In genomic region chr22:31161386-31161785, GRCh38 we compare ENCODE assay signal across 9 cellular contexts. TPM values are rescaled to one million over a fixed set of nuclear protein-coding genes. Genes with fewer than 3 reads are reported as not detected.
DNase-seq lines count a peak whose midpoint lies in the region; ATAC-seq, FAIRE-seq and TF ChIP-seq lines count a peak whose summit lies in the region.
"Had no signal": no experiment of that assay in that cellular context is flagged by ENCODE, and none has a peak within 500 bp of the region (broad histone marks: within the 10 kb centered on the region; RNA-seq: fewer than 3 reads in every experiment).

No MANE protein-coding gene starts in this region.

- H3K27me3 ChIP-seq in HUES6 (ENCODE audit: control insufficient read depth, insufficient read depth, low read length) (peaks cover 29% of the 10 kb centered on the region), bronchial epithelial cell (ENCODE audit: control insufficient read depth, insufficient read depth, low read length) (no peaks in the 10 kb centered on the region)
- H3K27me3 ChIP-seq in naive thymus-derived CD4-positive, alpha-beta T cell (ENCODE audit: control insufficient read depth in 2 of 2, insufficient read depth in 2 of 2, low read length in 2 of 2): no peaks in the 10 kb centered on the region

- peak overlapping the region; percentile 73 for H3K9ac ChIP-seq in HUES6 (ENCODE audit: low read length)

- peak overlapping the region; percentile 80 for H3K4me3 ChIP-seq in HUES6 (ENCODE audit: low read depth, low read length)
- H3K4me3 ChIP-seq in bronchial epithelial cell (ENCODE audit: low read depth, low read length): peak overlapping the region; percentile 69
- peak overlapping the region; percentile 76 for H3K4me3 ChIP-seq in naive thymus-derived CD4-positive, alpha-beta T cell (ENCODE audit: low read length)

- no peak for FAIRE-seq in bronchial epithelial cell (lab: Jason Lieb, UNC)

- peak overlapping the region in 7 of 9 donors; percentile 91 to 100 (median 97) for H3K27ac Mint-ChIP-seq in naive thymus-derived CD4-positive, alpha-beta T cell

- in situ Hi-C loops in G401 (cut with HindIII; ENCODE audit: low sequenced_read_pairs): no loop called here

- no peaks in the 10 kb centered on the region for H3K9me3 ChIP-seq in HUES6 (ENCODE audit: control insufficient read depth, insufficient read depth, low read depth, low read length)
- H3K9me3 ChIP-seq in naive thymus-derived CD4-positive, alpha-beta T cell (ENCODE audit: control insufficient read depth in 2 of 3, low read length in 3 of 3): no peaks in the 10 kb centered on the region

- H3K27ac ChIP-seq in 22Rv1 (peak overlapping the region; percentile 100), HUES6 (ENCODE audit: low read depth, low read length) (no peak overlapping the region)
- peak overlapping the region; percentile 74 for H3K27ac ChIP-seq in naive thymus-derived CD4-positive, alpha-beta T cell (ENCODE audit: low read depth, low read length)
- H3K27ac ChIP-seq: WERI-Rb-1 had no signal

- POLR2A ChIA-PET in naive thymus-derived CD4-positive, alpha-beta T cell (lab: Charles Lee): interaction anchor here (1.2 kb wide), 3 partner anchors 78 to 129 kb away, joined by 3 to 7 read pairs (median 3); no protein-coding TSS in a partner anchor

- peaks cover 29 to 48% (median 40%) of the 10 kb centered on the region in 7 donors for H3K4me1 Mint-ChIP-seq in naive thymus-derived CD4-positive, alpha-beta T cell

- peaks cover 0 to 13% (median 0%) of the 10 kb centered on the region in 5 donors for H3K27me3 Mint-ChIP-seq in naive thymus-derived CD4-positive, alpha-beta T cell

- peaks cover 0 to 10% (median 3%) of the 10 kb centered on the region in 5 donors for H3K36me3 Mint-ChIP-seq in naive thymus-derived CD4-positive, alpha-beta T cell

- H3K4me1 ChIP-seq in HUES6 (ENCODE audit: control insufficient read depth, insufficient read depth, low read length): peaks cover 4% of the 10 kb centered on the region; the same call in 1 of the 2 replicates
- H3K4me1 ChIP-seq in naive thymus-derived CD4-positive, alpha-beta T cell (ENCODE audit: control insufficient read depth in 2 of 2, insufficient read depth in 2 of 2, low read length in 2 of 2): peaks cover 12 to 17% of the 10 kb centered on the region in 2 donors

- TF ChIP-seq CTCF in 22Rv1 (IDR thresholded peaks at IDR 0.05) (no peak), bronchial epithelial cell (IDR thresholded peaks at IDR 0.05; ENCODE audit: insufficient read depth, low read length, severe bottlenecking) (no peak)

- no peak for DNase-seq in bronchial epithelial cell (ENCODE audit: low read depth)
- DNase-seq in naive thymus-derived CD4-positive, alpha-beta T cell: no peak
- DNase-seq in SKM-1 (lab: John Stamatoyannopoulos, UW; ENCODE audit: unreplicated experiment): no peak
- DNase-seq in G401 (ENCODE audit: low spot score): no peak
- no peak for DNase-seq in activated gamma-delta T cell treated with Interleukin-2 at 50 U/mL for 16 hours
- DNase-seq: WERI-Rb-1 had no signal

- no peak for ATAC-seq in naive thymus-derived CD4-positive, alpha-beta T cell
- no peak for ATAC-seq in GM18868 (IDR thresholded peaks at IDR 0.05; ENCODE audit: unreplicated experiment)

- peaks cover 0 to 3% (median 0%) of the 10 kb centered on the region in 11 donors for H3K9me3 Mint-ChIP-seq in naive thymus-derived CD4-positive, alpha-beta T cell

- CTCF ChIA-PET in naive thymus-derived CD4-positive, alpha-beta T cell (lab: Charles Lee): interaction anchor here (0.7 to 1.0 kb wide), 2 partner anchors 30 to 901 kb away, joined by 3 read pairs; no protein-coding TSS in a partner anchor

- H3K4me3 Mint-ChIP-seq in naive thymus-derived CD4-positive, alpha-beta T cell: peak overlapping the region; percentile 87 to 100 (median 99)

- intact Hi-C loops in naive thymus-derived CD4-positive, alpha-beta T cell (cut with micrococcal nuclease): loop anchor here (2.0 to 5.0 kb wide), 7 partner anchors 51 to 591 kb away; partner anchors contain the start of genes LIMK2 (in 2 of the 2), DEPDC5 (in 1 of the 2), MORC2 (in 1 of the 2) and PIK3IP1 (in 1 of the 2)

- H3K36me3 ChIP-seq in HUES6 (ENCODE audit: control insufficient read depth, insufficient read depth, low read length) (peaks cover 8% of the 10 kb centered on the region), bronchial epithelial cell (ENCODE audit: control insufficient read depth, insufficient read depth, low read length) (peaks cover 5% of the 10 kb centered on the region)
- peaks cover 0 to 19% (median 0%) of the 10 kb centered on the region in 3 experiments for H3K36me3 ChIP-seq in naive thymus-derived CD4-positive, alpha-beta T cell (ENCODE audit: control insufficient read depth in 2 of 3, insufficient read depth in 3 of 3, low read length in 3 of 3)

RNA-seq across cellular contexts. Expression of gene RNF185, which starts 1.4 kb away (rescaled TPM):
- 58.4 and 73.0 TPM in 2 replicates for total RNA-seq in bronchial epithelial cell
- total RNA-seq in naive thymus-derived CD4-positive, alpha-beta T cell: 10 to 100 TPM; 10.6 to 28.5 (median 23.5) TPM
- polyA plus RNA-seq in naive thymus-derived CD4-positive, alpha-beta T cell: 10 to 100 TPM; 18.1 to 27.2 TPM
- total RNA-seq in G401 (2014; rRNA removed; shearing (Covaris generic)): 45.7 and 54.8 TPM in 2 replicates

RNA-seq across cellular contexts. Expression of gene PLA2G3, which starts 21.1 kb away (rescaled TPM):
- total RNA-seq in bronchial epithelial cell: under 0.01 and 0.38 TPM in 2 replicates
- not detected for total RNA-seq in naive thymus-derived CD4-positive, alpha-beta T cell
- not detected for polyA plus RNA-seq in naive thymus-derived CD4-positive, alpha-beta T cell
- total RNA-seq in G401 (2014; rRNA removed; shearing (Covaris generic)): 4.4 and 4.9 TPM in 2 replicates

RNA-seq across cellular contexts. Expression of gene INPP5J, which starts 38.6 kb away (rescaled TPM):
- total RNA-seq in bronchial epithelial cell: under 0.01 and 0.64 TPM in 2 replicates
- total RNA-seq in naive thymus-derived CD4-positive, alpha-beta T cell: under 1 TPM in 4 of 5 experiments, not detected in 1; 0.24 to 0.81 (median 0.51) TPM
- polyA plus RNA-seq in naive thymus-derived CD4-positive, alpha-beta T cell: not detected
- total RNA-seq in G401 (2014; rRNA removed; shearing (Covaris generic)): 0.74 and 3.0 TPM in 2 replicates

RNA-seq across cellular contexts. Expression of gene LIMK2, which starts 50.7 kb away (rescaled TPM):
- total RNA-seq in bronchial epithelial cell: 121 and 155 TPM in 2 replicates
- 10 to 100 TPM; 18.3 to 49.9 (median 28.8) TPM for total RNA-seq in naive thymus-derived CD4-positive, alpha-beta T cell
- polyA plus RNA-seq in naive thymus-derived CD4-positive, alpha-beta T cell: 10 to 100 TPM; 13.1 to 25.3 TPM
- total RNA-seq in G401 (2014; rRNA removed; shearing (Covaris generic)): 49.9 and 58.0 TPM in 2 replicates

RNA-seq across cellular contexts. Expression of gene SELENOM, which starts 54.0 kb away (rescaled TPM):
- total RNA-seq in bronchial epithelial cell: 29.4 and 35.0 TPM in 2 replicates
- 10 to 100 TPM in 4 of 5 experiments, 1 to 10 TPM in 1; 9.1 to 71.5 (median 68.6) TPM for total RNA-seq in naive thymus-derived CD4-positive, alpha-beta T cell
- 100 to 1,000 TPM; 129 to 175 TPM for polyA plus RNA-seq in naive thymus-derived CD4-positive, alpha-beta T cell
- 55.1 and 115 TPM in 2 replicates for total RNA-seq in G401 (2014; rRNA removed; shearing (Covaris generic))
